Comparison of ENCODE assay signal across 22 cellular contexts in the genomic region with DNA sequence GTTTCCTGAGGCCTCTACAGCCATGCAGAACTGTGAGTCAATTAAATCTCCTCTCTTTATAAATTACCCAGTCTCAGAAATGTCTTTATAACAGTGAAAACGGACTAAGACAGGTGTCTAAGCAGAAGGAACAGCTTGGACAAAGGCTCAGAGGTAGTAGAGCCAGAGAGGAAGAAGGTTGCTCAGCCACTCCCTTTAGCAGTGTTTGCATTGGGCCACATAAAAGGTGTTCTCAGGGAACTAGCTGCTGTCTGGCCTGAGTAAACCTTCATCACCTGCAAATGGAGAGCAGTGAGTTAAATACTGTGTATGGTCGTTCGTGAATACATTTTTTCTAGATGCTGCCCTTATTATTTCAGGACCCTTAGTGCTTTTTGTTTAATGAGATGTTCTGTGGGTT.
DNase-seq lines count a peak whose midpoint lies in the region; ATAC-seq and TF ChIP-seq lines count a peak whose summit lies in the region.
"Had no signal": no experiment of that assay in that cellular context is flagged by ENCODE, and none has a peak within 500 bp of the region (broad histone marks: within the 10 kb centered on the region; RNA-seq: fewer than 3 reads in every experiment).

No MANE protein-coding gene starts in this region.

- H3K4me3 Mint-ChIP-seq in stimulated activated effector memory CD8-positive, alpha-beta T cell treated with anti-CD3 and anti-CD28 coated beads, Interleukin-12 subunit alpha, Interleukin-12 subunit beta, amount 100 ng/mL, for 72 hours = no peak overlapping the region
- H3K4me3 Mint-ChIP-seq: activated B cell treated with CpG ODN at 0.5 μM for 24 hours; activated CD8-positive, alpha-beta T cell treated with anti-CD3 and anti-CD28 coated beads for 36 hours; activated naive CD4-positive, alpha-beta T cell treated with anti-CD3 and anti-CD28 coated beads, Interleukin-2, amount 50 U/mL, for 24 hours; activated T-cell treated with anti-CD3 and anti-CD28 coated beads, Interleukin-2, amount 50 U/mL, for 4 hours; H9; naive B cell; T-helper 17 cell had no signal

- H3K9me3 ChIP-seq in AG04450 (ENCODE audit: control insufficient read depth, insufficient read depth, low read length) (no peaks in the 10 kb centered on the region), osteoblast (ENCODE audit: low read depth, low read length) (no peaks in the 10 kb centered on the region)
- H3K9me3 ChIP-seq: lower lobe of right lung, thoracic aorta had no signal

- H3K4me2 ChIP-seq in osteoblast (ENCODE audit: insufficient read depth, low read length) = peak overlapping the region; percentile 68

- H3K4me1 Mint-ChIP-seq in stimulated activated effector memory CD8-positive, alpha-beta T cell treated with anti-CD3 and anti-CD28 coated beads, Interleukin-12 subunit alpha, Interleukin-12 subunit beta, amount 100 ng/mL, for 72 hours = no peaks in the 10 kb centered on the region
- H3K4me1 Mint-ChIP-seq: activated B cell treated with CpG ODN at 0.5 μM for 24 hours; activated naive CD4-positive, alpha-beta T cell treated with anti-CD3 and anti-CD28 coated beads, Interleukin-2, amount 50 U/mL, for 24 hours; naive B cell; T-helper 17 cell had no signal

- no peaks in the 10 kb centered on the region for H3K36me3 Mint-ChIP-seq in stimulated activated effector memory CD8-positive, alpha-beta T cell treated with anti-CD3 and anti-CD28 coated beads, Interleukin-12 subunit alpha, Interleukin-12 subunit beta, amount 100 ng/mL, for 72 hours
- H3K36me3 Mint-ChIP-seq: activated naive CD4-positive, alpha-beta T cell treated with anti-CD3 and anti-CD28 coated beads, Interleukin-2, amount 50 U/mL, for 24 hours; naive B cell had no signal

- TF ChIP-seq CTCF in AG04450 (IDR thresholded peaks at IDR 0.05; ENCODE audit: low read depth, low read length) = no peak
- no peak for TF ChIP-seq CTCF in osteoblast (IDR thresholded peaks at IDR 0.05; ENCODE audit: extremely low read depth, low read depth, low read length)

- H3K27ac ChIP-seq in AG04450 (ENCODE audit: low read depth, low read length) (peak overlapping the region; percentile 40), epithelial cell of prostate (peak overlapping the region; percentile 98), osteoblast (ENCODE audit: low read depth, low read length) (peak overlapping the region; percentile 84)
- H3K27ac ChIP-seq: lower lobe of right lung, thoracic aorta had no signal

- peaks cover 36% of the 10 kb centered on the region for H3K4me1 ChIP-seq in osteoblast (ENCODE audit: insufficient read depth, low read length)
- H3K4me1 ChIP-seq: lower lobe of right lung had no signal

- ATAC-seq in stimulated activated effector memory CD8-positive, alpha-beta T cell treated with anti-CD3 and anti-CD28 coated beads, Interleukin-12 subunit alpha, Interleukin-12 subunit beta, amount 100 ng/mL, for 72 hours = no peak
- ATAC-seq in HG02763 (IDR thresholded peaks at IDR 0.05; ENCODE audit: unreplicated experiment) = no peak
- ATAC-seq: activated CD8-positive, alpha-beta T cell treated with anti-CD3 and anti-CD28 coated beads for 36 hours; activated T-cell treated with anti-CD3 and anti-CD28 coated beads, Interleukin-2, amount 50 U/mL, for 4 hours; T-helper 17 cell had no signal

- POLR2A ChIA-PET in AG04450 (lab: Yijun Ruan, JAX) = interaction anchor here (1.1 kb wide), 1 partner anchor 9 kb away, joined by 3 read pairs; no protein-coding TSS in a partner anchor

- H3K4me3 ChIP-seq in AG04450 (ENCODE audit: low read depth, low read length) (no peak overlapping the region), osteoblast (ENCODE audit: insufficient read depth, low read length) (no peak overlapping the region)
- H3K4me3 ChIP-seq: lower lobe of right lung, skin epidermis, thoracic aorta had no signal

- DNase-seq in AG04450 (ENCODE audit: low read depth, low spot score) = no peak
- DNase-seq in NCI-H748 treated with DMSO at 0.1 percent for 48 hours (lab: John Stamatoyannopoulos, UW) = peak; percentile 25
- DNase-seq in epithelial cell of prostate (ENCODE audit: low read depth, low spot score) = no peak
- DNase-seq in osteoblast (ENCODE audit: insufficient read length, low spot score, missing footprints) = no peak
- DNase-seq in stimulated activated effector memory CD8-positive, alpha-beta T cell treated with anti-CD3 and anti-CD28 coated beads, Interleukin-12 subunit alpha, Interleukin-12 subunit beta, amount 100 ng/mL, for 72 hours (ENCODE audit: low spot score in 2 of 2) = no peak
- DNase-seq in SK-N-DZ (ENCODE audit: low spot score) = no peak
- DNase-seq in cardiac septum (ENCODE audit: low spot score) = no peak
- DNase-seq: activated B cell treated with CpG ODN at 0.5 μM for 24 hours; activated CD8-positive, alpha-beta T cell treated with anti-CD3 and anti-CD28 coated beads for 36 hours; activated T-cell treated with anti-CD3 and anti-CD28 coated beads, Interleukin-2, amount 50 U/mL, for 4 hours; erythroblast; H9; lower lobe of right lung; naive B cell; NCI-H187; posterior cingulate gyrus; Right ventricle myocardium superior; T-helper 17 cell had no signal

- H2AFZ ChIP-seq in osteoblast (ENCODE audit: low read length) = no peak overlapping the region

- H3K27ac Mint-ChIP-seq in stimulated activated effector memory CD8-positive, alpha-beta T cell treated with anti-CD3 and anti-CD28 coated beads, Interleukin-12 subunit alpha, Interleukin-12 subunit beta, amount 100 ng/mL, for 72 hours = no peak overlapping the region
- H3K27ac Mint-ChIP-seq: activated B cell treated with CpG ODN at 0.5 μM for 24 hours; activated CD8-positive, alpha-beta T cell treated with anti-CD3 and anti-CD28 coated beads for 36 hours; activated naive CD4-positive, alpha-beta T cell treated with anti-CD3 and anti-CD28 coated beads, Interleukin-2, amount 50 U/mL, for 24 hours; naive B cell; T-helper 17 cell had no signal

- H3K9me3 Mint-ChIP-seq in stimulated activated effector memory CD8-positive, alpha-beta T cell treated with anti-CD3 and anti-CD28 coated beads, Interleukin-12 subunit alpha, Interleukin-12 subunit beta, amount 100 ng/mL, for 72 hours = peaks cover 4% of the 10 kb centered on the region
- H3K9me3 Mint-ChIP-seq: activated CD8-positive, alpha-beta T cell treated with anti-CD3 and anti-CD28 coated beads for 36 hours; activated naive CD4-positive, alpha-beta T cell treated with anti-CD3 and anti-CD28 coated beads, Interleukin-2, amount 50 U/mL, for 24 hours; activated T-cell treated with anti-CD3 and anti-CD28 coated beads, Interleukin-2, amount 50 U/mL, for 4 hours; H9 had no signal

- H4K20me1 ChIP-seq in osteoblast (ENCODE audit: insufficient read depth, low read length) = no peaks in the 10 kb centered on the region

- H3K79me2 ChIP-seq in osteoblast (ENCODE audit: insufficient read depth, low read length) = no peaks in the 10 kb centered on the region

- H3K27me3 ChIP-seq in AG04450 (ENCODE audit: control insufficient read depth, insufficient read depth, low read length) (no peaks in the 10 kb centered on the region), osteoblast (ENCODE audit: insufficient read depth, low read length) (no peaks in the 10 kb centered on the region)

- no peaks in the 10 kb centered on the region for H3K36me3 ChIP-seq in osteoblast (ENCODE audit: insufficient read depth, low read length)
- H3K36me3 ChIP-seq: lower lobe of right lung, thoracic aorta had no signal

- CTCF ChIA-PET in AG04450 (lab: Charles Lee) = no interaction called here

- intact Hi-C loops in cardiac septum (cut with DNase I) = no loop called here

Comparison
In these comparisons a context has a peak if more than half of its experiments do, and no peak if none do; other contexts are left out.
1. H3K27ac ChIP-seq: peak in every context shown above with its lines; median percentile 98 in epithelial cell of prostate; 84 in osteoblast; 40 in AG04450.